In the genomic region with DNA sequence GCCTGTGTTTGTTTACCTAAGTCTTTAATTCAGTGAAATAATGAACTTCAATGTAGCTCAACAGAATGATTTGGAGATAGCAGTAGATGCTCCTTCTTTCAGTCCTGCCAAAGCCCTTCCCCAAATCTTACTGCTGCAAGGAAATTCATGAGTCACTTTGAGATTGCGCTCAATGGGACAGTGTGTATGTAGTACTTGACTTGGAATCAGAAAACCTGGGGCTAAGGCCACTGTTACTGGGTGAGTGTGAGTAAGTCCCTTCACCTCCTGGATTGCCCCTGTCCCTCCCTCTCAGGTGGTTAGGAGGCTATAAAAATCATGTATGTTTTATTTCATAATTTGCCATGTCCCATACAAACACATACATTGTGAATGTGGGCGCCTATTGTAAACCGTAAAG, we compare ENCODE assay signal across 1 cellular context.
TF ChIP-seq lines count a peak whose summit lies in the region.

No MANE protein-coding gene starts in this region.

TF ChIP-seq in GM23338, 12 proteins besides CTCF, POLR2A, EP300 and RAD21 (continued from another document):
- TF ChIP-seq, protein P1, sequence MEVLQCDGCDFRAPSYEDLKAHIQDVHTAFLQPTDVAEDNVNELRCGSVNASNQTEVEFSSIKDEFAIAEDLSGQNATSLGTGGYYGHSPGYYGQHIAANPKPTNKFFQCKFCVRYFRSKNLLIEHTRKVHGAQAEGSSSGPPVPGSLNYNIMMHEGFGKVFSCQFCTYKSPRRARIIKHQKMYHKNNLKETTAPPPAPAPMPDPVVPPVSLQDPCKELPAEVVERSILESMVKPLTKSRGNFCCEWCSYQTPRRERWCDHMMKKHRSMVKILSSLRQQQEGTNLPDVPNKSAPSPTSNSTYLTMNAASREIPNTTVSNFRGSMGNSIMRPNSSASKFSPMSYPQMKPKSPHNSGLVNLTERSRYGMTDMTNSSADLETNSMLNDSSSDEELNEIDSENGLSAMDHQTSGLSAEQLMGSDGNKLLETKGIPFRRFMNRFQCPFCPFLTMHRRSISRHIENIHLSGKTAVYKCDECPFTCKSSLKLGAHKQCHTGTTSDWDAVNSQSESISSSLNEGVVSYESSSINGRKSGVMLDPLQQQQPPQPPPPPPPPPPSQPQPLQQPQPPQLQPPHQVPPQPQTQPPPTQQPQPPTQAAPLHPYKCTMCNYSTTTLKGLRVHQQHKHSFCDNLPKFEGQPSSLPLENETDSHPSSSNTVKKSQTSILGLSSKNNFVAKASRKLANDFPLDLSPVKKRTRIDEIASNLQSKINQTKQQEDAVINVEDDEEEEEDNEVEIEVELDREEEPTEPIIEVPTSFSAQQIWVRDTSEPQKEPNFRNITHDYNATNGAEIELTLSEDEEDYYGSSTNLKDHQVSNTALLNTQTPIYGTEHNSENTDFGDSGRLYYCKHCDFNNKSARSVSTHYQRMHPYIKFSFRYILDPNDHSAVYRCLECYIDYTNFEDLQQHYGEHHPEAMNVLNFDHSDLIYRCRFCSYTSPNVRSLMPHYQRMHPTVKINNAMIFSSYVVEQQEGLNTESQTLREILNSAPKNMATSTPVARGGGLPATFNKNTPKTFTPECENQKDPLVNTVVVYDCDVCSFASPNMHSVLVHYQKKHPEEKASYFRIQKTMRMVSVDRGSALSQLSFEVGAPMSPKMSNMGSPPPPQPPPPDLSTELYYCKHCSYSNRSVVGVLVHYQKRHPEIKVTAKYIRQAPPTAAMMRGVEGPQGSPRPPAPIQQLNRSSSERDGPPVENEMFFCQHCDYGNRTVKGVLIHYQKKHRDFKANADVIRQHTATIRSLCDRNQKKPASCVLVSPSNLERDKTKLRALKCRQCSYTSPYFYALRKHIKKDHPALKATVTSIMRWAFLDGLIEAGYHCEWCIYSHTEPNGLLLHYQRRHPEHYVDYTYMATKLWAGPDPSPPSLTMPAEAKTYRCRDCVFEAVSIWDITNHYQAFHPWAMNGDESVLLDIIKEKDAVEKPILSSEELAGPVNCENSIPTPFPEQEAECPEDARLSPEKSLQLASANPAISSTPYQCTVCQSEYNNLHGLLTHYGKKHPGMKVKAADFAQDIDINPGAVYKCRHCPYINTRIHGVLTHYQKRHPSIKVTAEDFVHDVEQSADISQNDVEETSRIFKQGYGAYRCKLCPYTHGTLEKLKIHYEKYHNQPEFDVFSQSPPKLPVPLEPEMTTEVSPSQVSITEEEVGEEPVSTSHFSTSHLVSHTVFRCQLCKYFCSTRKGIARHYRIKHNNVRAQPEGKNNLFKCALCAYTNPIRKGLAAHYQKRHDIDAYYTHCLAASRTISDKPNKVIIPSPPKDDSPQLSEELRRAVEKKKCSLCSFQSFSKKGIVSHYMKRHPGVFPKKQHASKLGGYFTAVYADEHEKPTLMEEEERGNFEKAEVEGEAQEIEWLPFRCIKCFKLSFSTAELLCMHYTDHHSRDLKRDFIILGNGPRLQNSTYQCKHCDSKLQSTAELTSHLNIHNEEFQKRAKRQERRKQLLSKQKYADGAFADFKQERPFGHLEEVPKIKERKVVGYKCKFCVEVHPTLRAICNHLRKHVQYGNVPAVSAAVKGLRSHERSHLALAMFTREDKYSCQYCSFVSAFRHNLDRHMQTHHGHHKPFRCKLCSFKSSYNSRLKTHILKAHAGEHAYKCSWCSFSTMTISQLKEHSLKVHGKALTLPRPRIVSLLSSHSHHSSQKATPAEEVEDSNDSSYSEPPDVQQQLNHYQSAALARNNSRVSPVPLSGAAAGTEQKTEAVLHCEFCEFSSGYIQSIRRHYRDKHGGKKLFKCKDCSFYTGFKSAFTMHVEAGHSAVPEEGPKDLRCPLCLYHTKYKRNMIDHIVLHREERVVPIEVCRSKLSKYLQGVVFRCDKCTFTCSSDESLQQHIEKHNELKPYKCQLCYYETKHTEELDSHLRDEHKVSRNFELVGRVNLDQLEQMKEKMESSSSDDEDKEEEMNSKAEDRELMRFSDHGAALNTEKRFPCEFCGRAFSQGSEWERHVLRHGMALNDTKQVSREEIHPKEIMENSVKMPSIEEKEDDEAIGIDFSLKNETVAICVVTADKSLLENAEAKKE (CRISPR knock-in tag; IDR thresholded peaks at IDR 0.05), result no peak
- TF ChIP-seq NANOG (IDR thresholded peaks at IDR 0.05; ENCODE audit: borderline replicate concordance), result no peak
- TF ChIP-seq STAT1 (IDR thresholded peaks at IDR 0.05; ENCODE audit: unreplicated experiment), result no peak
- TF ChIP-seq EZH2 (IDR thresholded peaks at IDR 0.05; ENCODE audit: low read depth, unreplicated experiment), result no peak
- no peak for TF ChIP-seq ZNF331 (CRISPR knock-in tag; IDR thresholded peaks at IDR 0.05; ENCODE audit: low read depth)
- TF ChIP-seq ZNF114 (CRISPR knock-in tag; IDR thresholded peaks at IDR 0.05), result no peak
- no peak for TF ChIP-seq REST (IDR thresholded peaks at IDR 0.05; ENCODE audit: unreplicated experiment)
- no peak for TF ChIP-seq ETS1 (IDR thresholded peaks at IDR 0.05)
- no peak for TF ChIP-seq EZH2phosphoT487 (IDR thresholded peaks at IDR 0.05; ENCODE audit: unreplicated experiment)
